1 cellular context compared by ENCODE assay signal in the genomic region with DNA sequence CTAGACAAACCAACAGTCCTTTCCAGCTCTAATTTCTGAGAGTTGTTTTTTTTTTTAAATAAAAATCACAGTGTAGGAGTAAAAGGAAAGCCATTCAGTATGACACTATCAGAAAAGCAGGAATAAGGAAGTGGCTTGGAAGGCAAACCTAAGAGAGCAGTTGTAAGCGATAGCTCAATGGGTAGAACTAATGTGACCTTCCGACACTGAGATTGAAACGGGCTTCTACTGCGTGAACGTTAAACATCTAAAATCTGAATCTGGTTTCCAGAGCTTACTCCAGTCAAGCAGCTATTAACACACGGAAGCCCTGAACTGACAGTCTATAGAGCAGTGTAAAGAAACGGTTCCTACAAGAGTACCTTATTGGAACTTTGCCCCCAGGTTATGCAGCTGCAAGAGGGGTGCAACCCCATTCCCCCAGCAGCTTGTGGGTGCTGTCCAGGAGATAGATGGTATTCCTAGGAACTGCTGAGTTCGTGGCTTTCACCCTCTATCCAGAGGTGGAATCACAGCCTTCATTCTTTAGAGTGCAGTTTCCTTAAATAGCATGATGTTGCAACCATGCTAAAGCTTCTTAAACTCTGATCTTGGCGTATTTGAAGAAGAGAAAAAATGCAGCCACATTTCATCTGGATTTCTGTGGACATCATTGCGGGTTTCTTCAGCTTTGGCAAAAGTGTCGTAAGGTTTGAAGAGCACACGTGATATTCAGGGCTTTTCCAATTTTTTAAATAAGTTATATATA.
A peak's percentile ranks its signal among the peaks of the same experiment; 100 is the strongest.
TF ChIP-seq lines count a peak whose summit lies in the region.

No MANE protein-coding gene starts in this region.

TF ChIP-seq in K562, 482 proteins besides CTCF, POLR2A, EP300 and RAD21 (continued from another document and continues in another):
- TF ChIP-seq, protein P1, sequence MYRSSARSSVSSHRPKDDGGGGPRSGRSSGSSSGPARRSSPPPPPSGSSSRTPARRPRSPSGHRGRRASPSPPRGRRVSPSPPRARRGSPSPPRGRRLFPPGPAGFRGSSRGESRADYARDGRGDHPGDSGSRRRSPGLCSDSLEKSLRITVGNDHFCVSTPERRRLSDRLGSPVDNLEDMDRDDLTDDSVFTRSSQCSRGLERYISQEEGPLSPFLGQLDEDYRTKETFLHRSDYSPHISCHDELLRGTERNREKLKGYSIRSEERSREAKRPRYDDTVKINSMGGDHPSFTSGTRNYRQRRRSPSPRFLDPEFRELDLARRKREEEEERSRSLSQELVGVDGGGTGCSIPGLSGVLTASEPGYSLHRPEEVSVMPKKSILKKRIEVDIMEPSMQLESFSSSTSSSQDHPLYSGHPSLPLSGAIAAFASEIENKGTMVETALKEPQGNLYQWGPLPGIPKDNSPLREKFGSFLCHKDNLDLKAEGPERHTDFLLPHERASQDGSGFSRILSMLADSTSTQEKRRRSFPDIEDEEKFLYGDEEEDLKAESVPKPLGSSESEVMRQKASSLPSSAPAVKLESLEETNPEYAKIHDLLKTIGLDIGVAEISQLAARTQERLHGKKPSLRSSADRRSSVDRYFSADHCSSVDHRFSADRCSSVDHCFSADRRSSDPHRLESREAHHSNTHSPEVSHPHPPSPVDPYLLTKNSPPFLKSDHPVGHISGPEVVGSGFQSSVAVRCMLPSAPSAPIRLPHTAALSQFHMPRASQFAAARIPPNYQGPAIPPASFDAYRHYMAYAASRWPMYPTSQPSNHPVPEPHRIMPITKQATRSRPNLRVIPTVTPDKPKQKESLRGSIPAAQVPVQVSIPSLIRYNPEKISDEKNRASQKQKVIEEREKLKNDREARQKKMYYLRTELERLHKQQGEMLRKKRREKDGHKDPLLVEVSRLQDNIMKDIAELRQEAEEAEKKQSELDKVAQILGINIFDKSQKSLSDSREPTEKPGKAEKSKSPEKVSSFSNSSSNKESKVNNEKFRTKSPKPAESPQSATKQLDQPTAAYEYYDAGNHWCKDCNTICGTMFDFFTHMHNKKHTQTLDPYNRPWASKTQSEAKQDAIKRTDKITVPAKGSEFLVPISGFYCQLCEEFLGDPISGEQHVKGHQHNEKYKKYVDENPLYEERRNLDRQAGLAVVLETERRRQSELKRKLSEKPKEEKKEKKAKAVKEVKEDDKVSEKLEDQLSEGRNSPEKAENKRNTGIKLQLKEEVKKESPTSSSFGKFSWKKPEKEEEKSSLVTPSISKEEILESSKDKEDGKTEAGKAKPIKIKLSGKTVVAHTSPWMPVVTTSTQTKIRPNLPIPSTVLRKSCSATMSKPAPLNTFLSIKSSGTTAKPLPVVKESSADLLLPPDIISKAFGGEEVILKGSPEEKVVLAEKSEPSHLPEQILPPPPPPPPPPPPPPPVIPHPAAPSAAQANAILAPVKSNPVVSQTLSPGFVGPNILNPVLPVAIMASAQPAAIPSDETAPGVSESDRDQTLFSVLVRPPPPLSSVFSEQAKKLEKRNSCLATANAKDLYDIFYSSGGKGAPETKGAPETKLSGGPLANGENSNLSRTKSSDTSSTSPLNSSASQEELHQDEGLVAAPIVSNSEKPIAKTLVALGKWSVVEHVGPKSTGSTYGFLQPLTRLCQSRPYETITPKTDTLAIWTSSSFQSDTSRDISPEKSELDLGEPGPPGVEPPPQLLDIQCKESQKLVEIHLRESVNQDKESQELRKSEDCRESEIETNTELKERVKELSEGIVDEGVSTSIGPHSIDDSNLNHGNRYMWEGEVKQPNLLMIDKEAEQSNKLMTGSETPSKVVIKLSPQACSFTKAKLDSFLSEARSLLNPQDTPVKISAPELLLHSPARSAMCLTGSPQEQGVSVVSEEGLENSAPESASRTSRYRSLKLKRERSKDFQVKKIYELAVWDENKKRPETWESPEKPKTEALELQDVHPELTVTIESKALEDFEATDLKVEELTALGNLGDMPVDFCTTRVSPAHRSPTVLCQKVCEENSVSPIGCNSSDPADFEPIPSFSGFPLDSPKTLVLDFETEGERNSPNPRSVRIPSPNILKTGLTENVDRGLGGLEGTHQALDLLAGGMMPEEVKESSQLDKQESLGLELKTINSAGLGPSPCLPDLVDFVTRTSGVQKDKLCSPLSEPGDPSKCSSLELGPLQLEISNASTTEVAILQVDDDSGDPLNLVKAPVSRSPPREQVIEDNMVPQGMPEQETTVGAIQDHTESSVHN (IDR thresholded peaks at IDR 0.05; ENCODE audit: borderline replicate concordance in 1 of 2, low read depth in 1 of 2): peak in 1 of 2 experiments; percentile 68; a peak in 1 of 4 replicates
- TF ChIP-seq, protein P2, sequence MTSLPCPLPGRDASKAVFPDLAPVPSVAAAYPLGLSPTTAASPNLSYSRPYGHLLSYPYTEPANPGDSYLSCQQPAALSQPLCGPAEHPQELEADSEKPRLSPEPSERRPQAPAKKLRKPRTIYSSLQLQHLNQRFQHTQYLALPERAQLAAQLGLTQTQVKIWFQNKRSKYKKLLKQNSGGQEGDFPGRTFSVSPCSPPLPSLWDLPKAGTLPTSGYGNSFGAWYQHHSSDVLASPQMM (CRISPR knock-in tag; IDR thresholded peaks at IDR 0.05): no peak
- TF ChIP-seq KDM1A (IDR thresholded peaks at IDR 0.05): peak; percentile 77 to 85
- 0 out of 2 replicates have a peak, but pooled peaks have one; percentile 22 for TF ChIP-seq ZNF586 (CRISPR knock-in tag; conservative IDR thresholded peaks at IDR 0.05)
- peak; percentile 84 to 99 for TF ChIP-seq RCOR1 (IDR thresholded peaks at IDR 0.05; ENCODE audit: borderline replicate concordance in 1 of 2, low read depth in 2 of 2, low read length in 2 of 2)
- TF ChIP-seq DMBX1 (CRISPR knock-in tag; IDR thresholded peaks at IDR 0.05; ENCODE audit: borderline replicate concordance): no peak
- TF ChIP-seq, protein P3, sequence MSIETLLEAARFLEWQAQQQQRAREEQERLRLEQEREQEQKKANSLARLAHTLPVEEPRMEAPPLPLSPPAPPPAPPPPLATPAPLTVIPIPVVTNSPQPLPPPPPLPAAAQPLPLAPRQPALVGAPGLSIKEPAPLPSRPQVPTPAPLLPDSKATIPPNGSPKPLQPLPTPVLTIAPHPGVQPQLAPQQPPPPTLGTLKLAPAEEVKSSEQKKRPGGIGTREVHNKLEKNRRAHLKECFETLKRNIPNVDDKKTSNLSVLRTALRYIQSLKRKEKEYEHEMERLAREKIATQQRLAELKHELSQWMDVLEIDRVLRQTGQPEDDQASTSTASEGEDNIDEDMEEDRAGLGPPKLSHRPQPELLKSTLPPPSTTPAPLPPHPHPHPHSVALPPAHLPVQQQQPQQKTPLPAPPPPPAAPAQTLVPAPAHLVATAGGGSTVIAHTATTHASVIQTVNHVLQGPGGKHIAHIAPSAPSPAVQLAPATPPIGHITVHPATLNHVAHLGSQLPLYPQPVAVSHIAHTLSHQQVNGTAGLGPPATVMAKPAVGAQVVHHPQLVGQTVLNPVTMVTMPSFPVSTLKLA (conservative IDR thresholded peaks at IDR 0.05): no peak
- 0 out of 2 replicates have a peak, but pooled peaks have one; percentile 22 for TF ChIP-seq NFRKB (IDR thresholded peaks at IDR 0.05; ENCODE audit: low read depth)
- TF ChIP-seq SP1 (CRISPR knock-in tag; IDR thresholded peaks at IDR 0.05): no peak
- TF ChIP-seq, protein P4, sequence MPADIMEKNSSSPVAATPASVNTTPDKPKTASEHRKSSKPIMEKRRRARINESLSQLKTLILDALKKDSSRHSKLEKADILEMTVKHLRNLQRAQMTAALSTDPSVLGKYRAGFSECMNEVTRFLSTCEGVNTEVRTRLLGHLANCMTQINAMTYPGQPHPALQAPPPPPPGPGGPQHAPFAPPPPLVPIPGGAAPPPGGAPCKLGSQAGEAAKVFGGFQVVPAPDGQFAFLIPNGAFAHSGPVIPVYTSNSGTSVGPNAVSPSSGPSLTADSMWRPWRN (IDR thresholded peaks at IDR 0.05; ENCODE audit: low read depth): no peak
- TF ChIP-seq MTA1 (IDR thresholded peaks at IDR 0.05; ENCODE audit: borderline replicate concordance): no peak
- TF ChIP-seq, protein P5, sequence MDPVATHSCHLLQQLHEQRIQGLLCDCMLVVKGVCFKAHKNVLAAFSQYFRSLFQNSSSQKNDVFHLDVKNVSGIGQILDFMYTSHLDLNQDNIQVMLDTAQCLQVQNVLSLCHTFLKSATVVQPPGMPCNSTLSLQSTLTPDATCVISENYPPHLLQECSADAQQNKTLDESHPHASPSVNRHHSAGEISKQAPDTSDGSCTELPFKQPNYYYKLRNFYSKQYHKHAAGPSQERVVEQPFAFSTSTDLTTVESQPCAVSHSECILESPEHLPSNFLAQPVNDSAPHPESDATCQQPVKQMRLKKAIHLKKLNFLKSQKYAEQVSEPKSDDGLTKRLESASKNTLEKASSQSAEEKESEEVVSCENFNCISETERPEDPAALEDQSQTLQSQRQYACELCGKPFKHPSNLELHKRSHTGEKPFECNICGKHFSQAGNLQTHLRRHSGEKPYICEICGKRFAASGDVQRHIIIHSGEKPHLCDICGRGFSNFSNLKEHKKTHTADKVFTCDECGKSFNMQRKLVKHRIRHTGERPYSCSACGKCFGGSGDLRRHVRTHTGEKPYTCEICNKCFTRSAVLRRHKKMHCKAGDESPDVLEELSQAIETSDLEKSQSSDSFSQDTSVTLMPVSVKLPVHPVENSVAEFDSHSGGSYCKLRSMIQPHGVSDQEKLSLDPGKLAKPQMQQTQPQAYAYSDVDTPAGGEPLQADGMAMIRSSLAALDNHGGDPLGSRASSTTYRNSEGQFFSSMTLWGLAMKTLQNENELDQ (CRISPR knock-in tag; IDR thresholded peaks at IDR 0.05; ENCODE audit: borderline replicate concordance): no peak
- no peak for TF ChIP-seq PML (IDR thresholded peaks at IDR 0.05; ENCODE audit: low read length)
- peak; percentile 82; the same call in 1 of the 2 replicates for TF ChIP-seq HDAC2 (IDR thresholded peaks at IDR 0.05)
- TF ChIP-seq HDGF (IDR thresholded peaks at IDR 0.05): no peak
- TF ChIP-seq ZNF224 (CRISPR knock-in tag; IDR thresholded peaks at IDR 0.05): no peak
- no peak for TF ChIP-seq EHMT2 (IDR thresholded peaks at IDR 0.05)
- no peak for TF ChIP-seq HNRNPK (IDR thresholded peaks at IDR 0.05; ENCODE audit: low read depth, low read length, poor library complexity, severe bottlenecking)
- peak; percentile 67 for TF ChIP-seq HEY1 (CRISPR knock-in tag; IDR thresholded peaks at IDR 0.05; ENCODE audit: borderline replicate concordance)
- no peak for TF ChIP-seq ZNF780A (CRISPR knock-in tag; IDR thresholded peaks at IDR 0.05)
- TF ChIP-seq, protein P6, sequence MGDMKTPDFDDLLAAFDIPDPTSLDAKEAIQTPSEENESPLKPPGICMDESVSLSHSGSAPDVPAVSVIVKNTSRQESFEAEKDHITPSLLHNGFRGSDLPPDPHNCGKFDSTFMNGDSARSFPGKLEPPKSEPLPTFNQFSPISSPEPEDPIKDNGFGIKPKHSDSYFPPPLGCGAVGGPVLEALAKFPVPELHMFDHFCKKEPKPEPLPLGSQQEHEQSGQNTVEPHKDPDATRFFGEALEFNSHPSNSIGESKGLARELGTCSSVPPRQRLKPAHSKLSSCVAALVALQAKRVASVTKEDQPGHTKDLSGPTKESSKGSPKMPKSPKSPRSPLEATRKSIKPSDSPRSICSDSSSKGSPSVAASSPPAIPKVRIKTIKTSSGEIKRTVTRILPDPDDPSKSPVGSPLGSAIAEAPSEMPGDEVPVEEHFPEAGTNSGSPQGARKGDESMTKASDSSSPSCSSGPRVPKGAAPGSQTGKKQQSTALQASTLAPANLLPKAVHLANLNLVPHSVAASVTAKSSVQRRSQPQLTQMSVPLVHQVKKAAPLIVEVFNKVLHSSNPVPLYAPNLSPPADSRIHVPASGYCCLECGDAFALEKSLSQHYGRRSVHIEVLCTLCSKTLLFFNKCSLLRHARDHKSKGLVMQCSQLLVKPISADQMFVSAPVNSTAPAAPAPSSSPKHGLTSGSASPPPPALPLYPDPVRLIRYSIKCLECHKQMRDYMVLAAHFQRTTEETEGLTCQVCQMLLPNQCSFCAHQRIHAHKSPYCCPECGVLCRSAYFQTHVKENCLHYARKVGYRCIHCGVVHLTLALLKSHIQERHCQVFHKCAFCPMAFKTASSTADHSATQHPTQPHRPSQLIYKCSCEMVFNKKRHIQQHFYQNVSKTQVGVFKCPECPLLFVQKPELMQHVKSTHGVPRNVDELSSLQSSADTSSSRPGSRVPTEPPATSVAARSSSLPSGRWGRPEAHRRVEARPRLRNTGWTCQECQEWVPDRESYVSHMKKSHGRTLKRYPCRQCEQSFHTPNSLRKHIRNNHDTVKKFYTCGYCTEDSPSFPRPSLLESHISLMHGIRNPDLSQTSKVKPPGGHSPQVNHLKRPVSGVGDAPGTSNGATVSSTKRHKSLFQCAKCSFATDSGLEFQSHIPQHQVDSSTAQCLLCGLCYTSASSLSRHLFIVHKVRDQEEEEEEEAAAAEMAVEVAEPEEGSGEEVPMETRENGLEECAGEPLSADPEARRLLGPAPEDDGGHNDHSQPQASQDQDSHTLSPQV (IDR thresholded peaks at IDR 0.05): no peak
- TF ChIP-seq CEBPG (CRISPR knock-in tag; IDR thresholded peaks at IDR 0.05): peak; percentile 49; the same call in 1 of the 2 replicates
- peak; percentile 81 to 91 for TF ChIP-seq CEBPG (tag; conservative IDR thresholded peaks at IDR 0.05 in 1 of 2, IDR thresholded peaks at IDR 0.05 in 1 of 2)
- TF ChIP-seq PHF20 (IDR thresholded peaks at IDR 0.05; ENCODE audit: partially characterized antibody): no peak
- TF ChIP-seq FOXM1 (IDR thresholded peaks at IDR 0.05; ENCODE audit: low read depth): no peak; the same call in 1 of the 2 replicates
- TF ChIP-seq FOXM1 (CRISPR knock-in tag; IDR thresholded peaks at IDR 0.05; ENCODE audit: low read depth): no peak
- TF ChIP-seq U2AF1 (optimal IDR thresholded peaks at IDR 0.05; ENCODE audit: low read depth, low read length): no peak
- no peak for TF ChIP-seq ZZZ3 (IDR thresholded peaks at IDR 0.05)
- peak; percentile 90; the same call in 1 of the 2 replicates for TF ChIP-seq ZNF197 (CRISPR knock-in tag; IDR thresholded peaks at IDR 0.05; ENCODE audit: low read depth)
